15 cellular contexts compared by ENCODE assay signal in the genomic region with DNA sequence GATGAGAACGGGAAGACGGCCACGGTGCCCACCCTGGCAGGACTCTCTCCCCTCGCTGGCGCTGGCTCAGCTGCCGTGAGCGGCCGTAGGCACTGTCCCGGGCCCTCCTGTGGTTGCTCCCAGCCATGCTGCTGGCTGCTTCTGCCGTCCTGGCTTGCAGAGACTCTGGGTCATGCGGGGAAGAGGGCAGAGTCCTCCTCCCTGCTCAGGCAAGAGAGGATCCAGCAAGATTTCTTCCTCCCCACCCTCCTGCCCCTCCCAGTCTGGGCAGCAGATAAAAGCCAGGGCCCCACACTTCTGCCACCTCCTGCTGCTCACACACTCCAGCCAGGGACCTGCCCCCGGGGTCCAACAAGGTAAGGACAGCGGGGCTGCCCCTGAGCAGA.
DNase-seq lines count a peak whose midpoint lies in the region; ATAC-seq and TF ChIP-seq lines count a peak whose summit lies in the region.
"Had no signal": no experiment of that assay in that cellular context is flagged by ENCODE, and none has a peak within 500 bp of the region (broad histone marks: within the 10 kb centered on the region; RNA-seq: fewer than 3 reads in every experiment).

No MANE protein-coding gene starts in this region.

- H3K27ac ChIP-seq in HEK293 (ENCODE audit: extremely low read depth, low read depth, low read length) (no peak overlapping the region), hepatocyte (peak overlapping the region; percentile 95)
- H3K27ac ChIP-seq: vagina had no signal

- no peak overlapping the region for H2AFZ ChIP-seq in hepatocyte

- peak overlapping the region; percentile 66 for H3K4me2 ChIP-seq in hepatocyte

- peaks cover 81% of the 10 kb centered on the region for H3K79me2 ChIP-seq in hepatocyte

- H3K4me1 Mint-ChIP-seq in activated naive CD8-positive, alpha-beta T cell treated with anti-CD3 and anti-CD28 coated beads, Interleukin-2, amount 10 ng/mL, durations not matched to agents 7 days and 5 days: peaks cover 24% of the 10 kb centered on the region
- peaks cover 19% of the 10 kb centered on the region for H3K4me1 Mint-ChIP-seq in progenitor cell of endocrine pancreas (ENCODE audit: low read depth)
- peaks cover 26 to 33% of the 10 kb centered on the region in 2 donors for H3K4me1 Mint-ChIP-seq in effector memory CD8-positive, alpha-beta T cell (ENCODE audit: low read depth in 2 of 2)

- H3K9me3 ChIP-seq in HEK293 (ENCODE audit: control insufficient read depth, insufficient read depth, low read depth, low read length) (no peaks in the 10 kb centered on the region), hepatocyte (ENCODE audit: low read depth) (no peaks in the 10 kb centered on the region)
- H3K9me3 ChIP-seq: BE2C, vagina had no signal

- H3K36me3 ChIP-seq in HEK293 (ENCODE audit: control insufficient read depth in 2 of 2, insufficient read depth in 1 of 2, low read length in 2 of 2): peaks cover 0 to 12% of the 10 kb centered on the region in 2 experiments; a peak in 1 of 3 replicates
- no peaks in the 10 kb centered on the region for H3K36me3 ChIP-seq in hepatocyte (replicated peaks; ENCODE audit: insufficient read depth, low read depth)
- H3K36me3 ChIP-seq: BE2C, vagina had no signal

- no peaks in the 10 kb centered on the region for H3K9me3 Mint-ChIP-seq in activated naive CD8-positive, alpha-beta T cell treated with anti-CD3 and anti-CD28 coated beads, Interleukin-2, amount 10 ng/mL, durations not matched to agents 7 days and 5 days
- H3K9me3 Mint-ChIP-seq in progenitor cell of endocrine pancreas (ENCODE audit: low read depth): no peaks in the 10 kb centered on the region
- no peaks in the 10 kb centered on the region for H3K9me3 Mint-ChIP-seq in effector memory CD8-positive, alpha-beta T cell
- H3K9me3 Mint-ChIP-seq: memory B cell had no signal

- H3K4me3 ChIP-seq in HEK293 (ENCODE audit: low read depth, low read length) (no peak overlapping the region), hepatocyte (no peak overlapping the region)
- H3K4me3 ChIP-seq: K562, vagina had no signal

- H3K4me3 Mint-ChIP-seq in activated naive CD8-positive, alpha-beta T cell treated with anti-CD3 and anti-CD28 coated beads, Interleukin-2, amount 10 ng/mL, durations not matched to agents 7 days and 5 days: no peak overlapping the region
- H3K4me3 Mint-ChIP-seq in progenitor cell of endocrine pancreas (ENCODE audit: low read depth): no peak overlapping the region
- no peak overlapping the region for H3K4me3 Mint-ChIP-seq in effector memory CD8-positive, alpha-beta T cell
- H3K4me3 Mint-ChIP-seq: memory B cell had no signal

- CTCF ChIA-PET in HEK293 (lab: Yijun Ruan, JAX): interaction anchor here (1.0 to 2.9 kb wide), 4 partner anchors 12 to 99 kb away, joined by 3 to 13 read pairs (median 6); no protein-coding TSS in a partner anchor

- POLR2A ChIA-PET in HEK293 (lab: Yijun Ruan, JAX): no interaction called here
- POLR2A ChIA-PET in activated naive CD8-positive, alpha-beta T cell treated with anti-CD3 and anti-CD28 coated beads, Interleukin-2, amount 10 ng/mL, durations not matched to agents 7 days and 5 days (lab: Charles Lee): no interaction called here

- peaks cover 5% of the 10 kb centered on the region for H3K36me3 Mint-ChIP-seq in activated naive CD8-positive, alpha-beta T cell treated with anti-CD3 and anti-CD28 coated beads, Interleukin-2, amount 10 ng/mL, durations not matched to agents 7 days and 5 days
- peaks cover 2% of the 10 kb centered on the region for H3K36me3 Mint-ChIP-seq in progenitor cell of endocrine pancreas (ENCODE audit: insufficient read depth)
- H3K36me3 Mint-ChIP-seq in effector memory CD8-positive, alpha-beta T cell (ENCODE audit: insufficient read depth): peaks cover 14% of the 10 kb centered on the region

- H3K4me1 ChIP-seq in HEK293 (ENCODE audit: control insufficient read depth, insufficient read depth, low read length): peaks cover 4% of the 10 kb centered on the region
- peaks cover 49% of the 10 kb centered on the region for H3K4me1 ChIP-seq in hepatocyte (ENCODE audit: insufficient read depth)

- H4K20me1 ChIP-seq in hepatocyte (ENCODE audit: insufficient read depth, poor library complexity, severe bottlenecking): peaks cover 37% of the 10 kb centered on the region

- no peak for DNase-seq in activated naive CD8-positive, alpha-beta T cell treated with anti-CD3 and anti-CD28 coated beads, Interleukin-2, amount 10 ng/mL, durations not matched to agents 7 days and 5 days
- DNase-seq in hepatocyte (ENCODE audit: low spot score) (peak; percentile 76), progenitor cell of endocrine pancreas (ENCODE audit: low spot score, unreplicated experiment) (no peak)
- no peak for DNase-seq in effector memory CD8-positive, alpha-beta T cell
- DNase-seq: BE2C, DMS79 treated with DMSO at 0.1 percent for 48 hours, NCI-H1436, NCI-H526 treated with DMSO at 0.1 percent for 48 hours had no signal

- 65% methylated on average over 12 of the region's 13 CpGs for WGBS in hepatocyte (ENCODE audit: low lambda C conversion rate, missing lambda C conversion rate)

- H3K27me3 ChIP-seq in hepatocyte: no peaks in the 10 kb centered on the region
- H3K27me3 ChIP-seq: BE2C, vagina had no signal

- no peaks in the 10 kb centered on the region for H3K27me3 Mint-ChIP-seq in activated naive CD8-positive, alpha-beta T cell treated with anti-CD3 and anti-CD28 coated beads, Interleukin-2, amount 10 ng/mL, durations not matched to agents 7 days and 5 days
- peaks cover 4% of the 10 kb centered on the region for H3K27me3 Mint-ChIP-seq in progenitor cell of endocrine pancreas
- no peaks in the 10 kb centered on the region for H3K27me3 Mint-ChIP-seq in effector memory CD8-positive, alpha-beta T cell
- H3K27me3 Mint-ChIP-seq: memory B cell had no signal

- H3K9me2 ChIP-seq in hepatocyte (replicated peaks; ENCODE audit: insufficient read depth): no peaks in the 10 kb centered on the region

- H3K27ac Mint-ChIP-seq in activated naive CD8-positive, alpha-beta T cell treated with anti-CD3 and anti-CD28 coated beads, Interleukin-2, amount 10 ng/mL, durations not matched to agents 7 days and 5 days: peak overlapping the region; percentile 30
- H3K27ac Mint-ChIP-seq in progenitor cell of endocrine pancreas: peak overlapping the region; percentile 41
- H3K27ac Mint-ChIP-seq in effector memory CD8-positive, alpha-beta T cell: peak overlapping the region in 1 of 2 donors; percentile 78
- H3K27ac Mint-ChIP-seq: memory B cell had no signal

- ATAC-seq in activated naive CD8-positive, alpha-beta T cell treated with anti-CD3 and anti-CD28 coated beads, Interleukin-2, amount 10 ng/mL, durations not matched to agents 7 days and 5 days (ENCODE audit: low read depth): no peak
- ATAC-seq in effector memory CD8-positive, alpha-beta T cell (replicated peaks): no peak
- ATAC-seq in GM21825 (IDR thresholded peaks at IDR 0.05; ENCODE audit: unreplicated experiment): no peak
- no peak for ATAC-seq in HG03442 (IDR thresholded peaks at IDR 0.05; ENCODE audit: unreplicated experiment)
- no peak for ATAC-seq in HG02571 (IDR thresholded peaks at IDR 0.05; ENCODE audit: unreplicated experiment)
- ATAC-seq: K562 had no signal

- no peak for TF ChIP-seq CTCF in HEK293 (tag by site-specific recombination; IDR thresholded peaks at IDR 0.05)
- no peak for TF ChIP-seq CTCF in hepatocyte (IDR thresholded peaks at IDR 0.05; ENCODE audit: poor library complexity)
- TF ChIP-seq CTCF in progenitor cell of endocrine pancreas (IDR thresholded peaks at IDR 0.05; ENCODE audit: unreplicated experiment): no peak

TF ChIP-seq in HEK293, 187 proteins besides CTCF, POLR2A, EP300 and RAD21 (continues in another document):
- TF ChIP-seq KLF1 (tag by site-specific recombination; IDR thresholded peaks at IDR 0.05): peak; percentile 78
- TF ChIP-seq ZNF623 (tag by site-specific recombination; IDR thresholded peaks at IDR 0.05): no peak
- TF ChIP-seq ZSCAN18 (tag by site-specific recombination; IDR thresholded peaks at IDR 0.05): no peak
- TF ChIP-seq, protein P1, sequence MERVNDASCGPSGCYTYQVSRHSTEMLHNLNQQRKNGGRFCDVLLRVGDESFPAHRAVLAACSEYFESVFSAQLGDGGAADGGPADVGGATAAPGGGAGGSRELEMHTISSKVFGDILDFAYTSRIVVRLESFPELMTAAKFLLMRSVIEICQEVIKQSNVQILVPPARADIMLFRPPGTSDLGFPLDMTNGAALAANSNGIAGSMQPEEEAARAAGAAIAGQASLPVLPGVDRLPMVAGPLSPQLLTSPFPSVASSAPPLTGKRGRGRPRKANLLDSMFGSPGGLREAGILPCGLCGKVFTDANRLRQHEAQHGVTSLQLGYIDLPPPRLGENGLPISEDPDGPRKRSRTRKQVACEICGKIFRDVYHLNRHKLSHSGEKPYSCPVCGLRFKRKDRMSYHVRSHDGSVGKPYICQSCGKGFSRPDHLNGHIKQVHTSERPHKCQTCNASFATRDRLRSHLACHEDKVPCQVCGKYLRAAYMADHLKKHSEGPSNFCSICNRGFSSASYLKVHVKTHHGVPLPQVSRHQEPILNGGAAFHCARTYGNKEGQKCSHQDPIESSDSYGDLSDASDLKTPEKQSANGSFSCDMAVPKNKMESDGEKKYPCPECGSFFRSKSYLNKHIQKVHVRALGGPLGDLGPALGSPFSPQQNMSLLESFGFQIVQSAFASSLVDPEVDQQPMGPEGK (tag by site-specific recombination; IDR thresholded peaks at IDR 0.05): 0 out of 2 replicates have a peak, but pooled peaks have one; percentile 15
- no peak for TF ChIP-seq SP7 (tag by site-specific recombination; IDR thresholded peaks at IDR 0.05)
- TF ChIP-seq ZNF19 (tag by site-specific recombination; IDR thresholded peaks at IDR 0.05; ENCODE audit: low read depth): no peak
- peak; percentile 83 for TF ChIP-seq ZIC2 (tag by site-specific recombination; IDR thresholded peaks at IDR 0.05)
- no peak for TF ChIP-seq ZEB2 (tag by site-specific recombination; IDR thresholded peaks at IDR 0.05)
- TF ChIP-seq SCRT1 (tag by site-specific recombination; IDR thresholded peaks at IDR 0.05; ENCODE audit: borderline replicate concordance): no peak
- TF ChIP-seq ZNF311 (tag by site-specific recombination; IDR thresholded peaks at IDR 0.05; ENCODE audit: borderline replicate concordance): no peak
- TF ChIP-seq ZBTB7A (tag by site-specific recombination; IDR thresholded peaks at IDR 0.05; ENCODE audit: low read depth): no peak
- TF ChIP-seq GLIS1 (tag by site-specific recombination; IDR thresholded peaks at IDR 0.05): peak; percentile 85
